In the genomic region with DNA sequence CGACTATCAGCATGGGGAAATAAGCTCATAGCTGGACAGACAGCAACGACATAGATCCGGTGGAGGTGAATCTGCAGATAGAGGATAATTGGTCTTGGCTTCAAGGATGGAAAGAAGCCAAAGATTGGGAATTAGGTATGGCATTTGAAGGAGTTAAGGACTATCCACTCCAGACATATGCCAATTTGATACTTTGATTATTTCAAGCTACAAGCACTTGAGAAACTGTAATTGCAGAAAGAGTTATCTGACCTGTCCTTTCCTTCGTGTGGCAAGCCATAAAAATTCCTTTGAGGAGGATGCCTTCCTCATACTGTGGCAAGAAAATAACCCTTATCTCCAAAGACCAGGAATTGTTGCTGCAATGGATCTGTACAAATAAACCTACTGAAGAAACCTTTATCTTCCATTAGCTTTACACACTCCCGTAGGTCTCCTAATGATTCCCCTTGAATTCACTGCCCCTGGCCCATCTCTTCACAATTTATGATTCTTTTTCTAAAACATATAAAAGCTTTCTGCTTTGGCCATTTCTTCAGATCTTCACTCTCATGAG, we compare ENCODE assay signal across 1 cellular context.
TF ChIP-seq lines count a peak whose summit lies in the region.

No MANE protein-coding gene starts in this region.

TF ChIP-seq in K562, 482 proteins besides CTCF, POLR2A, EP300 and RAD21 (continued from another document and continues in another):
- TF ChIP-seq, protein P1, sequence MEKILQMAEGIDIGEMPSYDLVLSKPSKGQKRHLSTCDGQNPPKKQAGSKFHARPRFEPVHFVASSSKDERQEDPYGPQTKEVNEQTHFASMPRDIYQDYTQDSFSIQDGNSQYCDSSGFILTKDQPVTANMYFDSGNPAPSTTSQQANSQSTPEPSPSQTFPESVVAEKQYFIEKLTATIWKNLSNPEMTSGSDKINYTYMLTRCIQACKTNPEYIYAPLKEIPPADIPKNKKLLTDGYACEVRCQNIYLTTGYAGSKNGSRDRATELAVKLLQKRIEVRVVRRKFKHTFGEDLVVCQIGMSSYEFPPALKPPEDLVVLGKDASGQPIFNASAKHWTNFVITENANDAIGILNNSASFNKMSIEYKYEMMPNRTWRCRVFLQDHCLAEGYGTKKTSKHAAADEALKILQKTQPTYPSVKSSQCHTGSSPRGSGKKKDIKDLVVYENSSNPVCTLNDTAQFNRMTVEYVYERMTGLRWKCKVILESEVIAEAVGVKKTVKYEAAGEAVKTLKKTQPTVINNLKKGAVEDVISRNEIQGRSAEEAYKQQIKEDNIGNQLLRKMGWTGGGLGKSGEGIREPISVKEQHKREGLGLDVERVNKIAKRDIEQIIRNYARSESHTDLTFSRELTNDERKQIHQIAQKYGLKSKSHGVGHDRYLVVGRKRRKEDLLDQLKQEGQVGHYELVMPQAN (IDR thresholded peaks at IDR 0.05; ENCODE audit: borderline replicate concordance), result no peak
- TF ChIP-seq PCBP1 (IDR thresholded peaks at IDR 0.05; ENCODE audit: low read depth, low read length, poor library complexity, severe bottlenecking), result no peak
- TF ChIP-seq TAF1 (IDR thresholded peaks at IDR 0.05; ENCODE audit: control insufficient read depth, extremely low read depth, insufficient read depth, low read length, severe bottlenecking), result no peak
- TF ChIP-seq GATAD2B (IDR thresholded peaks at IDR 0.05; ENCODE audit: borderline replicate concordance), result 0 out of 2 replicates have a peak, but pooled peaks have one; percentile 30
- TF ChIP-seq, protein P2, sequence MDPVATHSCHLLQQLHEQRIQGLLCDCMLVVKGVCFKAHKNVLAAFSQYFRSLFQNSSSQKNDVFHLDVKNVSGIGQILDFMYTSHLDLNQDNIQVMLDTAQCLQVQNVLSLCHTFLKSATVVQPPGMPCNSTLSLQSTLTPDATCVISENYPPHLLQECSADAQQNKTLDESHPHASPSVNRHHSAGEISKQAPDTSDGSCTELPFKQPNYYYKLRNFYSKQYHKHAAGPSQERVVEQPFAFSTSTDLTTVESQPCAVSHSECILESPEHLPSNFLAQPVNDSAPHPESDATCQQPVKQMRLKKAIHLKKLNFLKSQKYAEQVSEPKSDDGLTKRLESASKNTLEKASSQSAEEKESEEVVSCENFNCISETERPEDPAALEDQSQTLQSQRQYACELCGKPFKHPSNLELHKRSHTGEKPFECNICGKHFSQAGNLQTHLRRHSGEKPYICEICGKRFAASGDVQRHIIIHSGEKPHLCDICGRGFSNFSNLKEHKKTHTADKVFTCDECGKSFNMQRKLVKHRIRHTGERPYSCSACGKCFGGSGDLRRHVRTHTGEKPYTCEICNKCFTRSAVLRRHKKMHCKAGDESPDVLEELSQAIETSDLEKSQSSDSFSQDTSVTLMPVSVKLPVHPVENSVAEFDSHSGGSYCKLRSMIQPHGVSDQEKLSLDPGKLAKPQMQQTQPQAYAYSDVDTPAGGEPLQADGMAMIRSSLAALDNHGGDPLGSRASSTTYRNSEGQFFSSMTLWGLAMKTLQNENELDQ (CRISPR knock-in tag; IDR thresholded peaks at IDR 0.05; ENCODE audit: borderline replicate concordance), result no peak
- no peak for TF ChIP-seq ZBTB8A (IDR thresholded peaks at IDR 0.05; ENCODE audit: partially characterized antibody)
- TF ChIP-seq FOXP1 (CRISPR knock-in tag; IDR thresholded peaks at IDR 0.05), result no peak
- TF ChIP-seq POLR2AphosphoS5 (IDR thresholded peaks at IDR 0.05; ENCODE audit: control insufficient read depth, insufficient read depth, low read depth, low read length), result no peak
- TF ChIP-seq, protein P3, sequence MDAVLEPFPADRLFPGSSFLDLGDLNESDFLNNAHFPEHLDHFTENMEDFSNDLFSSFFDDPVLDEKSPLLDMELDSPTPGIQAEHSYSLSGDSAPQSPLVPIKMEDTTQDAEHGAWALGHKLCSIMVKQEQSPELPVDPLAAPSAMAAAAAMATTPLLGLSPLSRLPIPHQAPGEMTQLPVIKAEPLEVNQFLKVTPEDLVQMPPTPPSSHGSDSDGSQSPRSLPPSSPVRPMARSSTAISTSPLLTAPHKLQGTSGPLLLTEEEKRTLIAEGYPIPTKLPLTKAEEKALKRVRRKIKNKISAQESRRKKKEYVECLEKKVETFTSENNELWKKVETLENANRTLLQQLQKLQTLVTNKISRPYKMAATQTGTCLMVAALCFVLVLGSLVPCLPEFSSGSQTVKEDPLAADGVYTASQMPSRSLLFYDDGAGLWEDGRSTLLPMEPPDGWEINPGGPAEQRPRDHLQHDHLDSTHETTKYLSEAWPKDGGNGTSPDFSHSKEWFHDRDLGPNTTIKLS (IDR thresholded peaks at IDR 0.05; ENCODE audit: borderline replicate concordance, low read depth), result no peak
- no peak for TF ChIP-seq ZNF668 (CRISPR knock-in tag; IDR thresholded peaks at IDR 0.05)
- TF ChIP-seq, protein P4, sequence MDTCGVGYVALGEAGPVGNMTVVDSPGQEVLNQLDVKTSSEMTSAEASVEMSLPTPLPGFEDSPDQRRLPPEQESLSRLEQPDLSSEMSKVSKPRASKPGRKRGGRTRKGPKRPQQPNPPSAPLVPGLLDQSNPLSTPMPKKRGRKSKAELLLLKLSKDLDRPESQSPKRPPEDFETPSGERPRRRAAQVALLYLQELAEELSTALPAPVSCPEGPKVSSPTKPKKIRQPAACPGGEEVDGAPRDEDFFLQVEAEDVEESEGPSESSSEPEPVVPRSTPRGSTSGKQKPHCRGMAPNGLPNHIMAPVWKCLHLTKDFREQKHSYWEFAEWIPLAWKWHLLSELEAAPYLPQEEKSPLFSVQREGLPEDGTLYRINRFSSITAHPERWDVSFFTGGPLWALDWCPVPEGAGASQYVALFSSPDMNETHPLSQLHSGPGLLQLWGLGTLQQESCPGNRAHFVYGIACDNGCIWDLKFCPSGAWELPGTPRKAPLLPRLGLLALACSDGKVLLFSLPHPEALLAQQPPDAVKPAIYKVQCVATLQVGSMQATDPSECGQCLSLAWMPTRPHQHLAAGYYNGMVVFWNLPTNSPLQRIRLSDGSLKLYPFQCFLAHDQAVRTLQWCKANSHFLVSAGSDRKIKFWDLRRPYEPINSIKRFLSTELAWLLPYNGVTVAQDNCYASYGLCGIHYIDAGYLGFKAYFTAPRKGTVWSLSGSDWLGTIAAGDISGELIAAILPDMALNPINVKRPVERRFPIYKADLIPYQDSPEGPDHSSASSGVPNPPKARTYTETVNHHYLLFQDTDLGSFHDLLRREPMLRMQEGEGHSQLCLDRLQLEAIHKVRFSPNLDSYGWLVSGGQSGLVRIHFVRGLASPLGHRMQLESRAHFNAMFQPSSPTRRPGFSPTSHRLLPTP (IDR thresholded peaks at IDR 0.05; ENCODE audit: borderline replicate concordance, extremely low read depth, insufficient read length), result no peak
- no peak for TF ChIP-seq RBM34 (IDR thresholded peaks at IDR 0.05; ENCODE audit: borderline replicate concordance, insufficient read depth, low read length)
- no peak for TF ChIP-seq PTTG1 (tag; IDR thresholded peaks at IDR 0.05; ENCODE audit: low read depth)
- no peak for TF ChIP-seq ZNF212 (CRISPR knock-in tag; IDR thresholded peaks at IDR 0.05)
- TF ChIP-seq, protein P5, sequence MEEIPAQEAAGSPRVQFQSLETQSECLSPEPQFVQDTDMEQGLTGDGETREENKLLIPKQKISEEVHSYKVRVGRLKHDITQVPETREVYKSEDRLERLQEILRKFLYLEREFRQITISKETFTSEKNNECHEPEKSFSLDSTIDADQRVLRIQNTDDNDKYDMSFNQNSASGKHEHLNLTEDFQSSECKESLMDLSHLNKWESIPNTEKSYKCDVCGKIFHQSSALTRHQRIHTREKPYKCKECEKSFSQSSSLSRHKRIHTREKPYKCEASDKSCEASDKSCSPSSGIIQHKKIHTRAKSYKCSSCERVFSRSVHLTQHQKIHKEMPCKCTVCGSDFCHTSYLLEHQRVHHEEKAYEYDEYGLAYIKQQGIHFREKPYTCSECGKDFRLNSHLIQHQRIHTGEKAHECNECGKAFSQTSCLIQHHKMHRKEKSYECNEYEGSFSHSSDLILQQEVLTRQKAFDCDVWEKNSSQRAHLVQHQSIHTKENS (CRISPR knock-in tag; IDR thresholded peaks at IDR 0.05), result no peak
- 0 out of 4 replicates have a peak, but pooled peaks of 1 of the 2 experiments have one; percentile 9 for TF ChIP-seq RCOR1 (IDR thresholded peaks at IDR 0.05; ENCODE audit: borderline replicate concordance in 1 of 2, low read depth in 2 of 2, low read length in 2 of 2)
- TF ChIP-seq XRCC4 (IDR thresholded peaks at IDR 0.05; ENCODE audit: extremely low read depth, insufficient read depth, insufficient read length), result no peak
- no peak for TF ChIP-seq TAF7 (tag; IDR thresholded peaks at IDR 0.05)
- no peak for TF ChIP-seq MTF1 (CRISPR knock-in tag; IDR thresholded peaks at IDR 0.05; ENCODE audit: borderline replicate concordance)
- no peak for TF ChIP-seq ZNF780A (CRISPR knock-in tag; IDR thresholded peaks at IDR 0.05)
- TF ChIP-seq POLR3G (IDR thresholded peaks at IDR 0.05; ENCODE audit: extremely low read depth, insufficient read length, insufficient replicate concordance), result no peak
- TF ChIP-seq ZZZ3 (IDR thresholded peaks at IDR 0.05), result no peak
- TF ChIP-seq EHMT2 (IDR thresholded peaks at IDR 0.05), result 0 out of 2 replicates have a peak, but pooled peaks have one; percentile 11
- TF ChIP-seq, protein P6, sequence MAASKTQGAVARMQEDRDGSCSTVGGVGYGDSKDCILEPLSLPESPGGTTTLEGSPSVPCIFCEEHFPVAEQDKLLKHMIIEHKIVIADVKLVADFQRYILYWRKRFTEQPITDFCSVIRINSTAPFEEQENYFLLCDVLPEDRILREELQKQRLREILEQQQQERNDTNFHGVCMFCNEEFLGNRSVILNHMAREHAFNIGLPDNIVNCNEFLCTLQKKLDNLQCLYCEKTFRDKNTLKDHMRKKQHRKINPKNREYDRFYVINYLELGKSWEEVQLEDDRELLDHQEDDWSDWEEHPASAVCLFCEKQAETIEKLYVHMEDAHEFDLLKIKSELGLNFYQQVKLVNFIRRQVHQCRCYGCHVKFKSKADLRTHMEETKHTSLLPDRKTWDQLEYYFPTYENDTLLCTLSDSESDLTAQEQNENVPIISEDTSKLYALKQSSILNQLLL (CRISPR knock-in tag; IDR thresholded peaks at IDR 0.05; ENCODE audit: borderline replicate concordance), result no peak
- no peak for TF ChIP-seq ZFP30 (CRISPR knock-in tag; IDR thresholded peaks at IDR 0.05; ENCODE audit: borderline replicate concordance)
- TF ChIP-seq, protein P7, sequence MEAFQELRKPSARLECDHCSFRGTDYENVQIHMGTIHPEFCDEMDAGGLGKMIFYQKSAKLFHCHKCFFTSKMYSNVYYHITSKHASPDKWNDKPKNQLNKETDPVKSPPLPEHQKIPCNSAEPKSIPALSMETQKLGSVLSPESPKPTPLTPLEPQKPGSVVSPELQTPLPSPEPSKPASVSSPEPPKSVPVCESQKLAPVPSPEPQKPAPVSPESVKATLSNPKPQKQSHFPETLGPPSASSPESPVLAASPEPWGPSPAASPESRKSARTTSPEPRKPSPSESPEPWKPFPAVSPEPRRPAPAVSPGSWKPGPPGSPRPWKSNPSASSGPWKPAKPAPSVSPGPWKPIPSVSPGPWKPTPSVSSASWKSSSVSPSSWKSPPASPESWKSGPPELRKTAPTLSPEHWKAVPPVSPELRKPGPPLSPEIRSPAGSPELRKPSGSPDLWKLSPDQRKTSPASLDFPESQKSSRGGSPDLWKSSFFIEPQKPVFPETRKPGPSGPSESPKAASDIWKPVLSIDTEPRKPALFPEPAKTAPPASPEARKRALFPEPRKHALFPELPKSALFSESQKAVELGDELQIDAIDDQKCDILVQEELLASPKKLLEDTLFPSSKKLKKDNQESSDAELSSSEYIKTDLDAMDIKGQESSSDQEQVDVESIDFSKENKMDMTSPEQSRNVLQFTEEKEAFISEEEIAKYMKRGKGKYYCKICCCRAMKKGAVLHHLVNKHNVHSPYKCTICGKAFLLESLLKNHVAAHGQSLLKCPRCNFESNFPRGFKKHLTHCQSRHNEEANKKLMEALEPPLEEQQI (IDR thresholded peaks at IDR 0.05), result no peak
- no peak for TF ChIP-seq FIP1L1 (IDR thresholded peaks at IDR 0.05; ENCODE audit: low read depth, low read length, poor library complexity, severe bottlenecking)
- TF ChIP-seq, protein P8, sequence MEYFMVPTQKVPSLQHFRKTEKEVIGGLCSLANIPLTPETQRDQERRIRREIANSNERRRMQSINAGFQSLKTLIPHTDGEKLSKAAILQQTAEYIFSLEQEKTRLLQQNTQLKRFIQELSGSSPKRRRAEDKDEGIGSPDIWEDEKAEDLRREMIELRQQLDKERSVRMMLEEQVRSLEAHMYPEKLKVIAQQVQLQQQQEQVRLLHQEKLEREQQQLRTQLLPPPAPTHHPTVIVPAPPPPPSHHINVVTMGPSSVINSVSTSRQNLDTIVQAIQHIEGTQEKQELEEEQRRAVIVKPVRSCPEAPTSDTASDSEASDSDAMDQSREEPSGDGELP (CRISPR knock-in tag; IDR thresholded peaks at IDR 0.05; ENCODE audit: borderline replicate concordance), result no peak
- TF ChIP-seq CREB1 (IDR thresholded peaks at IDR 0.05), result no peak
- no peak for TF ChIP-seq CREB1 (CRISPR knock-in tag; IDR thresholded peaks at IDR 0.05)
- TF ChIP-seq ZNF140 (CRISPR knock-in tag; IDR thresholded peaks at IDR 0.05), result no peak
- no peak for TF ChIP-seq NUFIP1 (IDR thresholded peaks at IDR 0.05; ENCODE audit: partially characterized antibody)
- TF ChIP-seq, protein P9, sequence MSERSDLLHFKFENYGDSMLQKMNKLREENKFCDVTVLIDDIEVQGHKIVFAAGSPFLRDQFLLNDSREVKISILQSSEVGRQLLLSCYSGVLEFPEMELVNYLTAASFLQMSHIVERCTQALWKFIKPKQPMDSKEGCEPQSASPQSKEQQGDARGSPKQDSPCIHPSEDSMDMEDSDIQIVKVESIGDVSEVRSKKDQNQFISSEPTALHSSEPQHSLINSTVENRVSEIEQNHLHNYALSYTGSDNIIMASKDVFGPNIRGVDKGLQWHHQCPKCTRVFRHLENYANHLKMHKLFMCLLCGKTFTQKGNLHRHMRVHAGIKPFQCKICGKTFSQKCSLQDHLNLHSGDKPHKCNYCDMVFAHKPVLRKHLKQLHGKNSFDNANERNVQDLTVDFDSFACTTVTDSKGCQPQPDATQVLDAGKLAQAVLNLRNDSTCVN (CRISPR knock-in tag; IDR thresholded peaks at IDR 0.05), result no peak
- TF ChIP-seq POLR2G (IDR thresholded peaks at IDR 0.05; ENCODE audit: low read depth, low read length), result no peak
- TF ChIP-seq, protein P10, sequence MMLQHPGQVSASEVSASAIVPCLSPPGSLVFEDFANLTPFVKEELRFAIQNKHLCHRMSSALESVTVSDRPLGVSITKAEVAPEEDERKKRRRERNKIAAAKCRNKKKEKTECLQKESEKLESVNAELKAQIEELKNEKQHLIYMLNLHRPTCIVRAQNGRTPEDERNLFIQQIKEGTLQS (IDR thresholded peaks at IDR 0.05), result no peak
- TF ChIP-seq, protein P10 (CRISPR knock-in tag; conservative IDR thresholded peaks at IDR 0.05), result no peak
- TF ChIP-seq TEAD1 (CRISPR knock-in tag; IDR thresholded peaks at IDR 0.05), result no peak
- TF ChIP-seq, protein P11, sequence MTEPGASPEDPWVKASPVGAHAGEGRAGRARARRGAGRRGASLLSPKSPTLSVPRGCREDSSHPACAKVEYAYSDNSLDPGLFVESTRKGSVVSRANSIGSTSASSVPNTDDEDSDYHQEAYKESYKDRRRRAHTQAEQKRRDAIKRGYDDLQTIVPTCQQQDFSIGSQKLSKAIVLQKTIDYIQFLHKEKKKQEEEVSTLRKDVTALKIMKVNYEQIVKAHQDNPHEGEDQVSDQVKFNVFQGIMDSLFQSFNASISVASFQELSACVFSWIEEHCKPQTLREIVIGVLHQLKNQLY (CRISPR knock-in tag; conservative IDR thresholded peaks at IDR 0.05), result no peak
